In the genomic region with DNA sequence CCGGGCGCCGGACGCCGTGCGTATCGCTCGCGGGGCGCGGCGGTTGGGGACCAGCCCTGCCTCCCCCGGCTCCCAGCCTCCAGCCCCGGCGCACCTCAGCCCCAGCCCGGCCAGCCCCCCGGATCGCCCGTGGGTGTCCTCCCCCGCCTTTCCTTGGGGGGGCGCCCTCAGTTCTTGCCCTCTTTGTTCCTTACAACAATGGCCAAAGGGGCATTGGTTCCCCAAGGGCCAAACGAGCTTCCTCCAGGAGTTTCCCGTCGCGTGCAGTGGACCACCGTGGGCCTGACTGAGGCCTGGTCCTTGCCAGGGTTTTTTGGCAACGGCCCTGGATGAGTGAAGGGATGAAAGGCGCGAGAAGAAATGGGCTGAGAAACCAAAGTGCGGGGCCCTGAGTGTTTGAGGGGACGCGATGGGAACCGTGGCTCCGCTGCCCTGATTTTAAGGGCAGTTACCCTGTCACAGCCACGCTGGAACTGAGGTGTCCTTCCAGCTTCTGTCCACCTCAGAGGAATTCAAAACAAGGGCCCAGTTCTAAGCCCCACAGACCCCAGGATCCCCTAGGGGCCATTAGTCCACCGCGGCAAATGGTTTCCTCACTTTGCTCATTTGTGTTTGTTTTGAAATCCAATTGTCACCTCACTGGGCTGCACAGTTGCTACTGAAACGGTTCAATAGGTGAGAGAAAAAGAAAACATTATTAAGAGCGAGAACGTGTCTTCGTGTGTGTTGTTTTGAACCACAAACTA, we compare ENCODE assay signal across 8 cellular contexts. TPM values are rescaled to one million over a fixed set of nuclear protein-coding genes. Genes with fewer than 3 reads are reported as not detected.
DNase-seq lines count a peak whose midpoint lies in the region; ATAC-seq and TF ChIP-seq lines count a peak whose summit lies in the region.

No MANE protein-coding gene starts in this region.

- TF ChIP-seq CTCF in glutamatergic neuron (IDR thresholded peaks at IDR 0.05; ENCODE audit: partially characterized antibody, unreplicated experiment): peak; percentile 58
- peak; percentile 38 for TF ChIP-seq CTCF in retinal pigment epithelial cell (conservative IDR thresholded peaks at IDR 0.05; ENCODE audit: low read depth, low read length)

- POLR2A ChIA-PET in activated CD4-positive, alpha-beta T cell treated with anti-CD3 and anti-CD28 coated beads for 36 hours (lab: Charles Lee): no interaction called here
- POLR2A ChIA-PET in activated CD4-positive, alpha-beta memory T cell treated with anti-CD3 and anti-CD28 coated beads for 36 hours (lab: Charles Lee): no interaction called here

- no peaks in the 10 kb centered on the region for H3K9me3 Mint-ChIP-seq in activated CD4-positive, alpha-beta T cell treated with anti-CD3 and anti-CD28 coated beads for 36 hours (ENCODE audit: low read depth)
- H3K9me3 Mint-ChIP-seq in activated CD4-positive, alpha-beta memory T cell treated with anti-CD3 and anti-CD28 coated beads for 36 hours: no peaks in the 10 kb centered on the region
- peaks cover 1% of the 10 kb centered on the region for H3K9me3 Mint-ChIP-seq in glutamatergic neuron (ENCODE audit: unreplicated experiment)

- H3K4me1 Mint-ChIP-seq in activated CD4-positive, alpha-beta T cell treated with anti-CD3 and anti-CD28 coated beads for 36 hours: peaks cover 9% of the 10 kb centered on the region
- H3K4me1 Mint-ChIP-seq in activated CD4-positive, alpha-beta memory T cell treated with anti-CD3 and anti-CD28 coated beads for 36 hours (ENCODE audit: low read depth): peaks cover 7% of the 10 kb centered on the region
- H3K4me1 Mint-ChIP-seq in glutamatergic neuron (ENCODE audit: low read depth, unreplicated experiment): peaks cover 12% of the 10 kb centered on the region

- DNase-seq in activated CD4-positive, alpha-beta T cell treated with anti-CD3 and anti-CD28 coated beads for 36 hours: peak; percentile 38
- no peak for DNase-seq in activated CD4-positive, alpha-beta T cell treated with anti-CD3 and anti-CD28 coated beads, Interleukin-2, amount 50 U/mL, for 4 hours
- DNase-seq in activated CD4-positive, alpha-beta memory T cell treated with anti-CD3 and anti-CD28 coated beads for 36 hours: peak; percentile 29
- peak; percentile 64 for DNase-seq in glutamatergic neuron
- no peak for DNase-seq in retinal pigment epithelial cell (ENCODE audit: low read depth)
- DNase-seq in stimulated activated naive CD4-positive, alpha-beta T cell (lab: John Stamatoyannopoulos, UW): no peak

- CTCF ChIA-PET in activated CD4-positive, alpha-beta T cell treated with anti-CD3 and anti-CD28 coated beads for 36 hours (lab: Charles Lee): interaction anchor here (0.8 to 1.1 kb wide), 3 partner anchors 40 to 92 kb away, joined by 3 to 4 read pairs (median 3); a partner anchor contains a TSS
- CTCF ChIA-PET in activated CD4-positive, alpha-beta memory T cell treated with anti-CD3 and anti-CD28 coated beads for 36 hours (lab: Charles Lee): interaction anchor here (1.1 kb wide), 1 partner anchor 18 kb away, joined by 3 read pairs; no protein-coding TSS in a partner anchor

- peak overlapping the region; percentile 74 for H3K4me3 Mint-ChIP-seq in activated CD4-positive, alpha-beta T cell treated with anti-CD3 and anti-CD28 coated beads for 36 hours
- H3K4me3 Mint-ChIP-seq in activated CD4-positive, alpha-beta memory T cell treated with anti-CD3 and anti-CD28 coated beads for 36 hours: peak overlapping the region; percentile 52
- H3K4me3 Mint-ChIP-seq in glutamatergic neuron (ENCODE audit: unreplicated experiment): peak overlapping the region; percentile 88

- H3K4me3 ChIP-seq in retinal pigment epithelial cell (ENCODE audit: low read length): peak overlapping the region; percentile 70

- H3K36me3 Mint-ChIP-seq in activated CD4-positive, alpha-beta T cell treated with anti-CD3 and anti-CD28 coated beads for 36 hours (ENCODE audit: low read depth): no peaks in the 10 kb centered on the region
- H3K36me3 Mint-ChIP-seq in activated CD4-positive, alpha-beta memory T cell treated with anti-CD3 and anti-CD28 coated beads for 36 hours: no peaks in the 10 kb centered on the region
- no peaks in the 10 kb centered on the region for H3K36me3 Mint-ChIP-seq in glutamatergic neuron (ENCODE audit: unreplicated experiment)

- no peak overlapping the region for H3K27ac Mint-ChIP-seq in activated CD4-positive, alpha-beta T cell treated with anti-CD3 and anti-CD28 coated beads for 36 hours
- no peak overlapping the region for H3K27ac Mint-ChIP-seq in activated CD4-positive, alpha-beta memory T cell treated with anti-CD3 and anti-CD28 coated beads for 36 hours
- peak overlapping the region; percentile 88 for H3K27ac Mint-ChIP-seq in glutamatergic neuron (ENCODE audit: unreplicated experiment)

- H3K27me3 Mint-ChIP-seq in activated CD4-positive, alpha-beta T cell treated with anti-CD3 and anti-CD28 coated beads for 36 hours: peaks cover 44% of the 10 kb centered on the region
- peaks cover 34% of the 10 kb centered on the region for H3K27me3 Mint-ChIP-seq in activated CD4-positive, alpha-beta memory T cell treated with anti-CD3 and anti-CD28 coated beads for 36 hours
- peaks cover 7% of the 10 kb centered on the region for H3K27me3 Mint-ChIP-seq in glutamatergic neuron (ENCODE audit: unreplicated experiment)

- intact Hi-C loops in activated CD4-positive, alpha-beta T cell treated with anti-CD3 and anti-CD28 coated beads for 36 hours (cut with DNase I, micrococcal nuclease): no loop called here
- intact Hi-C loops in activated CD4-positive, alpha-beta memory T cell treated with anti-CD3 and anti-CD28 coated beads for 36 hours (cut with micrococcal nuclease): loop anchor here (1.0 kb wide), 1 partner anchor 9 kb away; no protein-coding TSS in a partner anchor

- ATAC-seq in activated CD4-positive, alpha-beta T cell treated with anti-CD3 and anti-CD28 coated beads for 36 hours: no peak
- ATAC-seq in GM18873 (IDR thresholded peaks at IDR 0.05; ENCODE audit: low FRiP score, unreplicated experiment) (no peak), HG03457 (IDR thresholded peaks at IDR 0.05; ENCODE audit: unreplicated experiment) (no peak)

RNA-seq across cellular contexts. Expression of a gene that starts 1.4 kb away (rescaled TPM):
- total RNA-seq in activated CD4-positive, alpha-beta T cell treated with anti-CD3 and anti-CD28 coated beads for 36 hours: 1 to 10 TPM; 3.6 to 4.2 TPM
- 1 to 10 TPM; 4.1 to 4.8 TPM for total RNA-seq in activated CD4-positive, alpha-beta memory T cell treated with anti-CD3 and anti-CD28 coated beads for 36 hours
- 58.3 TPM for total RNA-seq in glutamatergic neuron (ENCODE audit: unreplicated experiment)

Comparison
In these comparisons a context has a peak if more than half of its experiments do, and no peak if none do; other contexts are left out.
1. DNase-seq: peak in activated CD4-positive, alpha-beta T cell treated with anti-CD3 and anti-CD28 coated beads for 36 hours (single experiment), activated CD4-positive, alpha-beta memory T cell treated with anti-CD3 and anti-CD28 coated beads for 36 hours (single experiment) and glutamatergic neuron (single experiment); none in activated CD4-positive, alpha-beta T cell treated with anti-CD3 and anti-CD28 coated beads, Interleukin-2, amount 50 U/mL, for 4 hours (0 of 2), retinal pigment epithelial cell (single experiment) and stimulated activated naive CD4-positive, alpha-beta T cell (0 of 6).
2. RNA of a gene that starts 1.4 kb away (total RNA-seq): 58.3 TPM in glutamatergic neuron (single experiment); 4.1 to 4.8 TPM in activated CD4-positive, alpha-beta memory T cell treated with anti-CD3 and anti-CD28 coated beads for 36 hours and 3.6 to 4.2 TPM in activated CD4-positive, alpha-beta T cell treated with anti-CD3 and anti-CD28 coated beads for 36 hours; every median in the first group is over 10 times any median in the second.
3. Peak in every context shown above with its lines, with median percentiles within 50 percentile points of each other: H3K4me3 Mint-ChIP-seq.